In the genomic region with DNA sequence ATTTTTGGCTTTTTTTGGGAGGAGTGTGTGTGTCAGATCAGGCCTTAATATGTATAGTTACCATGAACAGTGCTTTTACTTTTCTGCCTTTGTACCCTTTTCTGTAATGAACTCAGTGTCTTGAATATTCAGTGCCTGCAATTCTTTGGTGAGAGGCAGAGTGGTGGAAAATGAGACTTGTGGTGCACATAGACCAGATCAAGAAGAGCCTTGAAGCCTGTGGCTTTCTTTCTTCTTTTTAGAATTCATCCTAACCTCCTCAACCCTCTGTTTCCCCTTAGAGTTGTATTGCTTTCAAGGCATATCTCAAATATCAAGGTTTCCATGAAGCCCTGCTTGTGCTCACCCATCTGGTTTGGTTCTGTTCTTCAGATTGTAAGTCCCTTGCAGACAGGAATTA, we compare ENCODE assay signal across 2 cellular contexts.
TF ChIP-seq lines count a peak whose summit lies in the region.

No MANE protein-coding gene starts in this region.

TF ChIP-seq in GM23338, 12 proteins besides CTCF, POLR2A, EP300 and RAD21 (continued from another document):
- TF ChIP-seq, protein P1, sequence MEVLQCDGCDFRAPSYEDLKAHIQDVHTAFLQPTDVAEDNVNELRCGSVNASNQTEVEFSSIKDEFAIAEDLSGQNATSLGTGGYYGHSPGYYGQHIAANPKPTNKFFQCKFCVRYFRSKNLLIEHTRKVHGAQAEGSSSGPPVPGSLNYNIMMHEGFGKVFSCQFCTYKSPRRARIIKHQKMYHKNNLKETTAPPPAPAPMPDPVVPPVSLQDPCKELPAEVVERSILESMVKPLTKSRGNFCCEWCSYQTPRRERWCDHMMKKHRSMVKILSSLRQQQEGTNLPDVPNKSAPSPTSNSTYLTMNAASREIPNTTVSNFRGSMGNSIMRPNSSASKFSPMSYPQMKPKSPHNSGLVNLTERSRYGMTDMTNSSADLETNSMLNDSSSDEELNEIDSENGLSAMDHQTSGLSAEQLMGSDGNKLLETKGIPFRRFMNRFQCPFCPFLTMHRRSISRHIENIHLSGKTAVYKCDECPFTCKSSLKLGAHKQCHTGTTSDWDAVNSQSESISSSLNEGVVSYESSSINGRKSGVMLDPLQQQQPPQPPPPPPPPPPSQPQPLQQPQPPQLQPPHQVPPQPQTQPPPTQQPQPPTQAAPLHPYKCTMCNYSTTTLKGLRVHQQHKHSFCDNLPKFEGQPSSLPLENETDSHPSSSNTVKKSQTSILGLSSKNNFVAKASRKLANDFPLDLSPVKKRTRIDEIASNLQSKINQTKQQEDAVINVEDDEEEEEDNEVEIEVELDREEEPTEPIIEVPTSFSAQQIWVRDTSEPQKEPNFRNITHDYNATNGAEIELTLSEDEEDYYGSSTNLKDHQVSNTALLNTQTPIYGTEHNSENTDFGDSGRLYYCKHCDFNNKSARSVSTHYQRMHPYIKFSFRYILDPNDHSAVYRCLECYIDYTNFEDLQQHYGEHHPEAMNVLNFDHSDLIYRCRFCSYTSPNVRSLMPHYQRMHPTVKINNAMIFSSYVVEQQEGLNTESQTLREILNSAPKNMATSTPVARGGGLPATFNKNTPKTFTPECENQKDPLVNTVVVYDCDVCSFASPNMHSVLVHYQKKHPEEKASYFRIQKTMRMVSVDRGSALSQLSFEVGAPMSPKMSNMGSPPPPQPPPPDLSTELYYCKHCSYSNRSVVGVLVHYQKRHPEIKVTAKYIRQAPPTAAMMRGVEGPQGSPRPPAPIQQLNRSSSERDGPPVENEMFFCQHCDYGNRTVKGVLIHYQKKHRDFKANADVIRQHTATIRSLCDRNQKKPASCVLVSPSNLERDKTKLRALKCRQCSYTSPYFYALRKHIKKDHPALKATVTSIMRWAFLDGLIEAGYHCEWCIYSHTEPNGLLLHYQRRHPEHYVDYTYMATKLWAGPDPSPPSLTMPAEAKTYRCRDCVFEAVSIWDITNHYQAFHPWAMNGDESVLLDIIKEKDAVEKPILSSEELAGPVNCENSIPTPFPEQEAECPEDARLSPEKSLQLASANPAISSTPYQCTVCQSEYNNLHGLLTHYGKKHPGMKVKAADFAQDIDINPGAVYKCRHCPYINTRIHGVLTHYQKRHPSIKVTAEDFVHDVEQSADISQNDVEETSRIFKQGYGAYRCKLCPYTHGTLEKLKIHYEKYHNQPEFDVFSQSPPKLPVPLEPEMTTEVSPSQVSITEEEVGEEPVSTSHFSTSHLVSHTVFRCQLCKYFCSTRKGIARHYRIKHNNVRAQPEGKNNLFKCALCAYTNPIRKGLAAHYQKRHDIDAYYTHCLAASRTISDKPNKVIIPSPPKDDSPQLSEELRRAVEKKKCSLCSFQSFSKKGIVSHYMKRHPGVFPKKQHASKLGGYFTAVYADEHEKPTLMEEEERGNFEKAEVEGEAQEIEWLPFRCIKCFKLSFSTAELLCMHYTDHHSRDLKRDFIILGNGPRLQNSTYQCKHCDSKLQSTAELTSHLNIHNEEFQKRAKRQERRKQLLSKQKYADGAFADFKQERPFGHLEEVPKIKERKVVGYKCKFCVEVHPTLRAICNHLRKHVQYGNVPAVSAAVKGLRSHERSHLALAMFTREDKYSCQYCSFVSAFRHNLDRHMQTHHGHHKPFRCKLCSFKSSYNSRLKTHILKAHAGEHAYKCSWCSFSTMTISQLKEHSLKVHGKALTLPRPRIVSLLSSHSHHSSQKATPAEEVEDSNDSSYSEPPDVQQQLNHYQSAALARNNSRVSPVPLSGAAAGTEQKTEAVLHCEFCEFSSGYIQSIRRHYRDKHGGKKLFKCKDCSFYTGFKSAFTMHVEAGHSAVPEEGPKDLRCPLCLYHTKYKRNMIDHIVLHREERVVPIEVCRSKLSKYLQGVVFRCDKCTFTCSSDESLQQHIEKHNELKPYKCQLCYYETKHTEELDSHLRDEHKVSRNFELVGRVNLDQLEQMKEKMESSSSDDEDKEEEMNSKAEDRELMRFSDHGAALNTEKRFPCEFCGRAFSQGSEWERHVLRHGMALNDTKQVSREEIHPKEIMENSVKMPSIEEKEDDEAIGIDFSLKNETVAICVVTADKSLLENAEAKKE (CRISPR knock-in tag; IDR thresholded peaks at IDR 0.05): no peak
- no peak for TF ChIP-seq NANOG (IDR thresholded peaks at IDR 0.05; ENCODE audit: borderline replicate concordance)
- TF ChIP-seq, protein P2, sequence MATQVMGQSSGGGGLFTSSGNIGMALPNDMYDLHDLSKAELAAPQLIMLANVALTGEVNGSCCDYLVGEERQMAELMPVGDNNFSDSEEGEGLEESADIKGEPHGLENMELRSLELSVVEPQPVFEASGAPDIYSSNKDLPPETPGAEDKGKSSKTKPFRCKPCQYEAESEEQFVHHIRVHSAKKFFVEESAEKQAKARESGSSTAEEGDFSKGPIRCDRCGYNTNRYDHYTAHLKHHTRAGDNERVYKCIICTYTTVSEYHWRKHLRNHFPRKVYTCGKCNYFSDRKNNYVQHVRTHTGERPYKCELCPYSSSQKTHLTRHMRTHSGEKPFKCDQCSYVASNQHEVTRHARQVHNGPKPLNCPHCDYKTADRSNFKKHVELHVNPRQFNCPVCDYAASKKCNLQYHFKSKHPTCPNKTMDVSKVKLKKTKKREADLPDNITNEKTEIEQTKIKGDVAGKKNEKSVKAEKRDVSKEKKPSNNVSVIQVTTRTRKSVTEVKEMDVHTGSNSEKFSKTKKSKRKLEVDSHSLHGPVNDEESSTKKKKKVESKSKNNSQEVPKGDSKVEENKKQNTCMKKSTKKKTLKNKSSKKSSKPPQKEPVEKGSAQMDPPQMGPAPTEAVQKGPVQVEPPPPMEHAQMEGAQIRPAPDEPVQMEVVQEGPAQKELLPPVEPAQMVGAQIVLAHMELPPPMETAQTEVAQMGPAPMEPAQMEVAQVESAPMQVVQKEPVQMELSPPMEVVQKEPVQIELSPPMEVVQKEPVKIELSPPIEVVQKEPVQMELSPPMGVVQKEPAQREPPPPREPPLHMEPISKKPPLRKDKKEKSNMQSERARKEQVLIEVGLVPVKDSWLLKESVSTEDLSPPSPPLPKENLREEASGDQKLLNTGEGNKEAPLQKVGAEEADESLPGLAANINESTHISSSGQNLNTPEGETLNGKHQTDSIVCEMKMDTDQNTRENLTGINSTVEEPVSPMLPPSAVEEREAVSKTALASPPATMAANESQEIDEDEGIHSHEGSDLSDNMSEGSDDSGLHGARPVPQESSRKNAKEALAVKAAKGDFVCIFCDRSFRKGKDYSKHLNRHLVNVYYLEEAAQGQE (IDR thresholded peaks at IDR 0.05; ENCODE audit: unreplicated experiment): no peak
- TF ChIP-seq ZNF331 (CRISPR knock-in tag; IDR thresholded peaks at IDR 0.05; ENCODE audit: low read depth): no peak

TF ChIP-seq in endothelial cell of umbilical vein, 7 proteins besides CTCF, POLR2A, EP300 and RAD21:
- TF ChIP-seq POLR2AphosphoS5 (IDR thresholded peaks at IDR 0.05; ENCODE audit: insufficient read depth, low read depth, low read length): no peak
- TF ChIP-seq MYC (IDR thresholded peaks at IDR 0.05; ENCODE audit: low read depth, low read length): no peak
- no peak for TF ChIP-seq FOS (IDR thresholded peaks at IDR 0.05; ENCODE audit: borderline replicate concordance, insufficient read depth, low read length)
- TF ChIP-seq EZH2 (IDR thresholded peaks at IDR 0.05; ENCODE audit: borderline replicate concordance, low read depth, low read length, severe bottlenecking): no peak
- no peak for TF ChIP-seq GATA2 (IDR thresholded peaks at IDR 0.05; ENCODE audit: insufficient read depth, insufficient read length, low read depth, low read length)
- TF ChIP-seq, protein P3, sequence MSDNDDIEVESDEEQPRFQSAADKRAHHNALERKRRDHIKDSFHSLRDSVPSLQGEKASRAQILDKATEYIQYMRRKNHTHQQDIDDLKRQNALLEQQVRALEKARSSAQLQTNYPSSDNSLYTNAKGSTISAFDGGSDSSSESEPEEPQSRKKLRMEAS (IDR thresholded peaks at IDR 0.05; ENCODE audit: insufficient read depth, insufficient read length): no peak
- no peak for TF ChIP-seq JUN (IDR thresholded peaks at IDR 0.05; ENCODE audit: borderline replicate concordance, insufficient read depth, insufficient read length, low read depth)
